28 cellular contexts compared by ENCODE assay signal in the genomic region with DNA sequence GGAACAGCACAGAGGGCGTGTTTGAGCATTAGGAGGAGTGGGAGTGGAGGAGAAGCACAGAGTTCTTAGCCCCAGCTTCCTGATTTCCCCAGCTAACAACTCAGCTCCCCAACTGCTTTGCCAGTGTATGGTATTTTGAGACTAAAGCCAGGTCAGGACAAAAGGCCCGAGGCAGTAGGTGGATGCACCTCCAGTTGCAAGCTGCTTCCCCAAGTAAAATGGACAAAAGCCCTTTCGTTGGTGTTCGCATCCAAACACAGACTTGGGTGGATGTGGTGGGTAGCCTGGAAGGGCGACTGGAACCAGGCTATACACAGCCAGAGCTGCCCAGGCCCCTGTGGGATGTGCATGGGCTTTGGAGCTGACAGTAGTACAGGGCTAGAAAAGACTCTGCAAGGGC. TPM values are rescaled to one million over a fixed set of nuclear protein-coding genes. Genes with fewer than 3 reads are reported as not detected.
"Had no signal": no experiment of that assay in that cellular context is flagged by ENCODE, and none has a peak within 500 bp of the region (broad histone marks: within the 10 kb centered on the region; RNA-seq: fewer than 3 reads in every experiment).

No MANE protein-coding gene starts in this region.

- H3K9me3 Mint-ChIP-seq: activated B cell treated with CpG ODN at 0.5 μM for 24 hours; activated CD8-positive, alpha-beta T cell treated with anti-CD3 and anti-CD28 coated beads for 36 hours; activated T-helper 2 cell treated with anti-CD3 and anti-CD28 coated beads, Interferon-gamma antibody, Interleukin-2, Interleukin-4, amounts not matched to agents 10 μg/mL and 5 μg/mL and 100 μg/mL, durations not matched to agents 14 hours and 24 hours and 36 hours; T-cell had no signal

- H3K27me3 Mint-ChIP-seq: activated CD8-positive, alpha-beta T cell treated with anti-CD3 and anti-CD28 coated beads for 36 hours; activated naive CD8-positive, alpha-beta T cell had no signal

- H3K4me3 Mint-ChIP-seq: activated B cell treated with CpG ODN at 0.5 μM for 24 hours; activated CD8-positive, alpha-beta T cell treated with anti-CD3 and anti-CD28 coated beads for 36 hours; activated naive CD8-positive, alpha-beta T cell; T-cell had no signal

- H3K27ac Mint-ChIP-seq: activated B cell treated with CpG ODN at 0.5 μM for 24 hours; activated CD8-positive, alpha-beta T cell treated with anti-CD3 and anti-CD28 coated beads for 36 hours; activated naive CD8-positive, alpha-beta T cell; activated T-helper 2 cell treated with anti-CD3 and anti-CD28 coated beads, Interferon-gamma antibody, Interleukin-2, Interleukin-4, amounts not matched to agents 10 μg/mL and 5 μg/mL and 100 μg/mL, durations not matched to agents 14 hours and 24 hours and 36 hours; T-cell had no signal

- ATAC-seq: activated CD8-positive, alpha-beta T cell treated with anti-CD3 and anti-CD28 coated beads for 36 hours; K562; Panc1; Right ventricle myocardium inferior; T-cell had no signal

- H3K36me3 Mint-ChIP-seq: activated naive CD8-positive, alpha-beta T cell; T-cell had no signal

- H3K36me3 ChIP-seq: brain microvascular endothelial cell, cardiac muscle cell had no signal

- H3K4me1 Mint-ChIP-seq: activated B cell treated with CpG ODN at 0.5 μM for 24 hours had no signal

- H3K27me3 ChIP-seq: brain microvascular endothelial cell, cardiac muscle cell had no signal

- H3K4me3 ChIP-seq: cardiac muscle cell, K562, SK-N-MC had no signal

- DNase-seq: activated B cell treated with CpG ODN at 0.5 μM for 24 hours; activated CD4-positive, alpha-beta T cell treated with anti-CD3 and anti-CD28 coated beads, Interleukin-2, amount 50 U/mL, for 1 hour; activated CD8-positive, alpha-beta T cell treated with anti-CD3 and anti-CD28 coated beads for 36 hours; activated naive CD4-positive, alpha-beta T cell; activated T-cell treated with anti-CD3 and anti-CD28 coated beads for 4 hours; activated T-cell treated with anti-CD3 and anti-CD28 coated beads, Interleukin-2, amount 50 U/mL, for 48 hours; amygdala; brain microvascular endothelial cell; Karpas-422; NCI-H1105 treated with DMSO at 0.1 percent for 48 hours; NCI-H1436 treated with DMSO at 0.1 percent for 48 hours; NCI-H187; NCI-H2081; NCI-H510A treated with DMSO at 0.1 percent for 48 hours; NCI-H69; NK-92 treated with Interleukin-12 subunit alpha and Interleukin-12 subunit beta, amount 100 ng/mL, for 24 hours; OCI-M1; RPMI8226; T-helper 2 cell; T1000 had no signal

- H3K27ac ChIP-seq: brain microvascular endothelial cell, cardiac muscle cell, SK-N-MC had no signal

RNA-seq across cellular contexts. Expression of gene PLA2G4E, which starts 36.2 kb away (rescaled TPM):
- total RNA-seq: activated B cell treated with CpG ODN at 0.5 μM for 24 hours; activated CD8-positive, alpha-beta T cell treated with anti-CD3 and anti-CD28 coated beads for 36 hours; activated T-helper 2 cell treated with anti-CD3 and anti-CD28 coated beads, Interferon-gamma antibody, Interleukin-2, Interleukin-4, amounts not matched to agents 10 μg/mL and 5 μg/mL and 100 μg/mL, durations not matched to agents 14 hours and 24 hours and 36 hours; K562; T-cell had no signal
- polyA plus RNA-seq: cardiac muscle cell had no signal
